ENCODE assay signal across 8 cellular contexts in genomic region chr12:12916135-12916956, GRCh38. TPM values are rescaled to one million over a fixed set of nuclear protein-coding genes. Genes with fewer than 3 reads are reported as not detected.
DNase-seq lines count a peak whose midpoint lies in the region; ATAC-seq and TF ChIP-seq lines count a peak whose summit lies in the region.

No MANE protein-coding gene starts in this region.

- no peaks in the 10 kb centered on the region for H3K27me3 ChIP-seq in colonic mucosa

- ATAC-seq in GM19023 (IDR thresholded peaks at IDR 0.05; ENCODE audit: unreplicated experiment) (peak; percentile 96), HG03280 (IDR thresholded peaks at IDR 0.05; ENCODE audit: unreplicated experiment) (peak; percentile 91)

- no peaks in the 10 kb centered on the region for H3K36me3 ChIP-seq in colonic mucosa

- no peaks in the 10 kb centered on the region for H3K9me3 ChIP-seq in colonic mucosa

- peak; percentile 100 for TF ChIP-seq CTCF in AG10803 (conservative IDR thresholded peaks at IDR 0.05; ENCODE audit: low read length)
- peak; percentile 98 for TF ChIP-seq CTCF in colonic mucosa (IDR thresholded peaks at IDR 0.05)
- TF ChIP-seq CTCF in lower leg skin (IDR thresholded peaks at IDR 0.05): peak in 2 of 3 donors; percentile 55 to 96

- H3K27ac ChIP-seq in colonic mucosa: no peak overlapping the region

- no peaks in the 10 kb centered on the region for H3K4me1 ChIP-seq in colonic mucosa

- no peaks in the 10 kb centered on the region for H3K36me3 Mint-ChIP-seq in activated CD4-positive, alpha-beta T cell treated with anti-CD3 and anti-CD28 coated beads, Interleukin-2, amount 10 ng/mL, durations not matched to agents 24 days and 14 days (ENCODE audit: low read depth)

- TF ChIP-seq POLR2A in lower leg skin (IDR thresholded peaks at IDR 0.05): no peak

- no peak overlapping the region for H3K9ac ChIP-seq in colonic mucosa (ENCODE audit: low read depth in 2 of 2, low read length in 2 of 2)

- DNase-seq in AG10803 (ENCODE audit: low read depth) (peak; percentile 75), NCI-H526 (lab: John Stamatoyannopoulos, UW) (peak; percentile 68 to 89), colonic mucosa (peak; percentile 89), lower leg skin (ENCODE audit: low spot score in 2 of 2) (peak; percentile 89 to 98)
- DNase-seq in activated CD4-positive, alpha-beta T cell treated with anti-CD3 and anti-CD28 coated beads, Interleukin-2, amount 10 ng/mL, durations not matched to agents 24 days and 14 days: peak; percentile 96
- peak; percentile 73 to 84 (median 78) for DNase-seq in stimulated activated CD4-positive, alpha-beta T cell treated with anti-CD3 and anti-CD28 coated beads, TNF-alpha, amount 100 ng/mL, for 24 hours (ENCODE audit: low read depth in 3 of 3)

- peaks cover 10% of the 10 kb centered on the region for H3K27me3 Mint-ChIP-seq in activated CD4-positive, alpha-beta T cell treated with anti-CD3 and anti-CD28 coated beads, Interleukin-2, amount 10 ng/mL, durations not matched to agents 24 days and 14 days

- no peak overlapping the region for H3K27ac Mint-ChIP-seq in activated CD4-positive, alpha-beta T cell treated with anti-CD3 and anti-CD28 coated beads, Interleukin-2, amount 10 ng/mL, durations not matched to agents 24 days and 14 days

- H3K4me1 Mint-ChIP-seq in activated CD4-positive, alpha-beta T cell treated with anti-CD3 and anti-CD28 coated beads, Interleukin-2, amount 10 ng/mL, durations not matched to agents 24 days and 14 days: peaks cover 3% of the 10 kb centered on the region

- intact Hi-C loops in activated CD4-positive, alpha-beta T cell treated with anti-CD3 and anti-CD28 coated beads, Interleukin-2, amount 10 ng/mL, durations not matched to agents 24 days and 14 days (cut with micrococcal nuclease): loop anchor here (1.0 to 5.0 kb wide), 8 partner anchors 67 to 1251 kb away; partner anchors contain the start of genes APOLD1 and HEBP1
- intact Hi-C loops in colonic mucosa (cut with DNase I): loop anchor here (5.0 kb wide), 3 partner anchors 66 to 296 kb away; no protein-coding TSS in a partner anchor
- intact Hi-C loops in lower leg skin (cut with DNase I; ENCODE audit: low total_unique reads): loop anchor here (10.0 kb wide), 2 partner anchors 58 to 318 kb away; no protein-coding TSS in a partner anchor

- WGBS in lower leg skin, 2 donors: 21 to 23% methylated on average over 19 of the region's 19 CpGs

- H3K4me3 Mint-ChIP-seq in activated CD4-positive, alpha-beta T cell treated with anti-CD3 and anti-CD28 coated beads, Interleukin-2, amount 10 ng/mL, durations not matched to agents 24 days and 14 days: no peak overlapping the region

- no peaks in the 10 kb centered on the region for H3K9me3 Mint-ChIP-seq in activated CD4-positive, alpha-beta T cell treated with anti-CD3 and anti-CD28 coated beads, Interleukin-2, amount 10 ng/mL, durations not matched to agents 24 days and 14 days

- H3K4me3 ChIP-seq in AG10803 (ENCODE audit: low read length) (no peak overlapping the region), colonic mucosa (no peak overlapping the region), lower leg skin (ENCODE audit: low read depth, poor library complexity, severe bottlenecking) (no peak overlapping the region)

RNA-seq across cellular contexts. Expression of gene GPRC5A, which starts 25.0 kb away (rescaled TPM):
- total RNA-seq in activated CD4-positive, alpha-beta T cell treated with anti-CD3 and anti-CD28 coated beads, Interleukin-2, amount 10 ng/mL, durations not matched to agents 24 days and 14 days: not detected in 2 replicates
- 100 to 1,000 TPM; 234 to 246 TPM for total RNA-seq in colonic mucosa
- total RNA-seq in lower leg skin: 1 to 10 TPM; 2.1 to 9.4 (median 5.3) TPM

RNA-seq across cellular contexts. Expression of gene GPRC5D, which starts 35.6 kb away (rescaled TPM):
- not detected in 2 replicates for total RNA-seq in activated CD4-positive, alpha-beta T cell treated with anti-CD3 and anti-CD28 coated beads, Interleukin-2, amount 10 ng/mL, durations not matched to agents 24 days and 14 days
- total RNA-seq in colonic mucosa: under 1 TPM in 1 of 2 donors, not detected in 1; 0.27 TPM
- total RNA-seq in lower leg skin: 10 to 100 TPM in 2 of 4 donors, not detected in 2; 27.9 to 51.1 TPM

Comparison
In these comparisons a context has a peak if more than half of its experiments do, and no peak if none do; other contexts are left out.
1. RNA of gene GPRC5A, which starts 25.0 kb away (total RNA-seq): 234 to 246 TPM in colonic mucosa; 2.1 to 9.4 TPM in lower leg skin and not detected in activated CD4-positive, alpha-beta T cell treated with anti-CD3 and anti-CD28 coated beads, Interleukin-2, amount 10 ng/mL, durations not matched to agents 24 days and 14 days; every median in the first group is over 10 times any median in the second.
2. Peak in every context shown above with its lines, with median percentiles within 50 percentile points of each other: DNase-seq and CTCF ChIP-seq.